Comparison of ENCODE assay signal across 1 cellular context in genomic region chr18:48999569-48999968, GRCh38.
TF ChIP-seq lines count a peak whose summit lies in the region.

No MANE protein-coding gene starts in this region.

TF ChIP-seq in IMR-90, 13 proteins besides CTCF, POLR2A, EP300 and RAD21:
- TF ChIP-seq CEBPB (IDR thresholded peaks at IDR 0.05; ENCODE audit: low read depth, low read length) (no peak), USF2 (IDR thresholded peaks at IDR 0.05; ENCODE audit: low read depth, low read length) (no peak), CHD1 (IDR thresholded peaks at IDR 0.05; ENCODE audit: low read depth, low read length) (no peak), FOS (IDR thresholded peaks at IDR 0.05; ENCODE audit: low read depth, low read length) (no peak), MAFK (IDR thresholded peaks at IDR 0.05; ENCODE audit: low read depth, low read length) (no peak), NFE2L2 (IDR thresholded peaks at IDR 0.05; ENCODE audit: low read depth, low read length) (no peak), BHLHE40 (IDR thresholded peaks at IDR 0.05; ENCODE audit: low read depth, low read length) (no peak), SMC3 (IDR thresholded peaks at IDR 0.05; ENCODE audit: low read depth, low read length) (no peak), MAZ (IDR thresholded peaks at IDR 0.05; ENCODE audit: borderline replicate concordance, low read depth, low read length) (no peak), RCOR1 (IDR thresholded peaks at IDR 0.05; ENCODE audit: insufficient replicate concordance, low read length) (no peak), MXI1 (IDR thresholded peaks at IDR 0.05; ENCODE audit: borderline replicate concordance, low read depth, low read length) (no peak), ELK1 (IDR thresholded peaks at IDR 0.05; ENCODE audit: borderline replicate concordance, low read depth, low read length) (no peak), RFX5 (IDR thresholded peaks at IDR 0.05; ENCODE audit: low read depth, low read length) (no peak)
